In the genomic region with DNA sequence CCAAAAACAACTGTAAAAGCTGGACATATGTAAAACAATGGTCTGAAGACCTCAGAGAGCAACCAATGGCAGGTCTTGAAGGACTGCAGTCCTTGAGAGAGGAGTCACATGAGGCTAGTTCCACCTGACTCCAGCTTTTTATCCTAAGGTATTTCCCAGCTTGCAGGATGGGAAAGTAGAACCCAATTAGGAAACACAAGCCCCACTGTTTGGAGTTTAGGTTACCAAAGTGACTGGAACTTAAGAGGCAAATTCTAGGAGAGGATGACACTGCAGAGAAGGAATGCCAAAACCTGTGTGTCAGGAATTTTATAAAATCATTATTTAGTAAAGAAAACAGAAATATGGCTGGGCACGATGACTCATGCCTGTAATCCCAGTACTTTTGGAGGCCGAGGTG, we compare ENCODE assay signal across 22 cellular contexts. TPM values are rescaled to one million over a fixed set of nuclear protein-coding genes. Genes with fewer than 3 reads are reported as not detected.
DNase-seq lines count a peak whose midpoint lies in the region; ATAC-seq, FAIRE-seq and TF ChIP-seq lines count a peak whose summit lies in the region.
"Had no signal": no experiment of that assay in that cellular context is flagged by ENCODE, and none has a peak within 500 bp of the region (broad histone marks: within the 10 kb centered on the region; RNA-seq: fewer than 3 reads in every experiment).

No MANE protein-coding gene starts in this region.

- H3K56ac ChIP-seq in H1 (replicated peaks; ENCODE audit: insufficient read length, low read depth, low read length): no peak overlapping the region

- H4K8ac ChIP-seq in H1 (ENCODE audit: extremely low read depth, insufficient read depth, low read length): no peak overlapping the region

- H4K20me1 ChIP-seq in PC-3 (ENCODE audit: low read length): no peaks in the 10 kb centered on the region
- no peaks in the 10 kb centered on the region for H4K20me1 ChIP-seq in H1 (replicated peaks in 1 of 2; ENCODE audit: control insufficient read depth in 1 of 2, insufficient read depth in 2 of 2, low read length in 2 of 2)
- H4K20me1 ChIP-seq: BLaER1 treated with 17β-estradiol and CSF1 and Interleukin-3, amounts not matched to agents 10 nM and 100 nM had no signal

- no peaks in the 10 kb centered on the region for H3K79me2 ChIP-seq in PC-3 (ENCODE audit: low read length)
- no peaks in the 10 kb centered on the region for H3K79me2 ChIP-seq in H1 (ENCODE audit: control insufficient read depth in 1 of 2, insufficient read depth in 2 of 2, low read length in 2 of 2)

- H3K9ac ChIP-seq in PC-3 (ENCODE audit: low read length) (no peak overlapping the region), H1 (replicated peaks in 1 of 4; ENCODE audit: extremely low read depth in 1 of 4, low read depth in 3 of 4, low read length in 3 of 4) (no peak overlapping the region)
- H3K9ac ChIP-seq: BLaER1 treated with 17β-estradiol and CSF1 and Interleukin-3, amounts not matched to agents 10 nM and 100 nM had no signal

- TF ChIP-seq EP300 in H1 (IDR thresholded peaks at IDR 0.05; ENCODE audit: borderline replicate concordance in 1 of 2, low read depth in 2 of 2, low read length in 2 of 2): no peak

- POLR2A ChIA-PET in PC-3 (lab: Charles Lee; ENCODE audit: unreplicated experiment) (no interaction called here), H1 (lab: Charles Lee; ENCODE audit: partially characterized antibody) (no interaction called here)

- TF ChIP-seq POLR2A in H1 (IDR thresholded peaks at IDR 0.05; ENCODE audit: control extremely low read depth in 1 of 2, low read depth in 2 of 2, low read length in 2 of 2): no peak

- H4K91ac ChIP-seq in H1 (replicated peaks; ENCODE audit: insufficient read length, low read length): no peak overlapping the region

- H3K27ac ChIP-seq in PC-3 (ENCODE audit: low read length) (no peak overlapping the region), H1 (ENCODE audit: low read depth, low read length) (no peak overlapping the region)
- H3K27ac ChIP-seq: BLaER1 treated with 17β-estradiol and CSF1 and Interleukin-3, amounts not matched to agents 10 nM and 100 nM; heart left ventricle; psoas muscle; tibial artery had no signal

- no peak overlapping the region for H3K23ac ChIP-seq in H1 (ENCODE audit: insufficient read length)

- DNase-seq in H4 (ENCODE audit: low spot score) (peak; percentile 29), PC-3 (peak; percentile 68), H1 (ENCODE audit: low read depth in 1 of 2, low spot score in 2 of 2) (no peak), renal cortical epithelial cell (ENCODE audit: low read depth) (peak; percentile 36), NCI-H524 (lab: John Stamatoyannopoulos, UW) (no peak)
- DNase-seq: activated CD4-positive, alpha-beta T cell treated with anti-CD3 and anti-CD28 coated beads, Interleukin-2, amount 50 U/mL, for 4 hours; activated naive CD4-positive, alpha-beta T cell treated with anti-CD3 and anti-CD28 coated beads, Interleukin-2, amount 50 U/mL, for 16 hours; heart left ventricle; KG1; kidney; NCI-H1436; NCI-H2171; psoas muscle; RPMI8226; tibial artery had no signal

- no peak for ATAC-seq in PC-3
- ATAC-seq in HG03469 (IDR thresholded peaks at IDR 0.05; ENCODE audit: unreplicated experiment): no peak
- ATAC-seq in GM18519 (IDR thresholded peaks at IDR 0.05; ENCODE audit: low FRiP score, unreplicated experiment): no peak
- ATAC-seq: esophagus mucosa; heart left ventricle; psoas muscle; stimulated activated effector memory CD8-positive, alpha-beta T cell treated with anti-CD3 and anti-CD28 coated beads, Interleukin-12 subunit alpha, Interleukin-12 subunit beta, amount 100 ng/mL, for 72 hours had no signal

- H3K4me2 ChIP-seq in PC-3 (ENCODE audit: low read length) (no peak overlapping the region), H1 (ENCODE audit: insufficient read depth in 1 of 2, low read depth in 2 of 2, low read length in 2 of 2) (no peak overlapping the region)
- H3K4me2 ChIP-seq: BLaER1 treated with 17β-estradiol and CSF1 and Interleukin-3, amounts not matched to agents 10 nM and 100 nM had no signal

- H3K9me2 ChIP-seq in PC-3 (replicated peaks; ENCODE audit: low read length): no peaks in the 10 kb centered on the region

- no peak overlapping the region for H2BK15ac ChIP-seq in H1 (ENCODE audit: low read length)

- H2BK5ac ChIP-seq in H1 (ENCODE audit: low read depth, low read length): no peak overlapping the region

- no peak overlapping the region for H2BK12ac ChIP-seq in H1 (ENCODE audit: low read depth, low read length)

- no peaks in the 10 kb centered on the region for H3K23me2 ChIP-seq in H1 (ENCODE audit: low read depth, low read length)

- H2AFZ ChIP-seq in PC-3 (ENCODE audit: low read length) (no peak overlapping the region), H1 (ENCODE audit: low read length) (no peak overlapping the region; the same call in 1 of the 2 replicates)

- 91% methylated on average over 2 of the region's 2 CpGs; no CpG with 5 or more reads in 1 of the 2 experiments for WGBS in H1 (ENCODE audit: extremely low coverage in 1 of 2, insufficient coverage in 1 of 2, insufficient read length in 1 of 2, insufficient replicate concordance in 2 of 2, low coverage in 1 of 2, low lambda C conversion rate in 2 of 2, missing lambda C conversion rate in 1 of 2), 2 experiments

- H3K4me1 ChIP-seq in PC-3 (ENCODE audit: insufficient read depth, low read length) (0 out of 2 replicates have a peak, but pooled peaks cover 6% of the 10 kb centered on the region), H1 (replicated peaks in 1 of 4; ENCODE audit: control insufficient read depth in 3 of 4, insufficient read depth in 4 of 4, low read length in 3 of 4) (no peaks in the 10 kb centered on the region)
- H3K4me1 ChIP-seq: heart left ventricle, psoas muscle, tibial artery had no signal

- H3K18ac ChIP-seq in H1 (ENCODE audit: extremely low read depth, low read length): no peak overlapping the region

- no peaks in the 10 kb centered on the region for H3K79me1 ChIP-seq in H1 (ENCODE audit: low read depth, low read length)

- no peak overlapping the region for H3K4me3 ChIP-seq in PC-3 (ENCODE audit: low read length)
- H3K4me3 ChIP-seq in H1 (ENCODE audit: extremely low read depth in 1 of 4, insufficient read depth in 2 of 4, low read depth in 3 of 4, low read length in 4 of 4): no peak overlapping the region
- H3K4me3 ChIP-seq: BLaER1 treated with 17β-estradiol and CSF1 and Interleukin-3, amounts not matched to agents 10 nM and 100 nM; heart left ventricle; psoas muscle; tibial artery had no signal

- H3K27me3 ChIP-seq in PC-3 (ENCODE audit: low read length) (peaks cover 10% of the 10 kb centered on the region; the same call in 1 of the 2 replicates), H1 (replicated peaks in 1 of 4; ENCODE audit: control insufficient read depth in 3 of 4, extremely low read depth in 1 of 4, insufficient read depth in 3 of 4, low read length in 3 of 4) (no peaks in the 10 kb centered on the region)
- H3K27me3 ChIP-seq: BLaER1 treated with 17β-estradiol and CSF1 and Interleukin-3, amounts not matched to agents 10 nM and 100 nM had no signal

- no peak overlapping the region for H2BK20ac ChIP-seq in H1 (ENCODE audit: low read length)

- no peak for FAIRE-seq in H1 (lab: Jason Lieb, UNC)
- FAIRE-seq: kidney had no signal

- TF ChIP-seq RAD21 in H1 (IDR thresholded peaks at IDR 0.05 in 1 of 2, conservative IDR thresholded peaks at IDR 0.05 in 1 of 2; ENCODE audit: low read depth in 2 of 2, low read length in 2 of 2): no peak

- H3K9me3 ChIP-seq in PC-3 (ENCODE audit: low read length): no peaks in the 10 kb centered on the region
- no peaks in the 10 kb centered on the region for H3K9me3 ChIP-seq in H1 (ENCODE audit: insufficient read depth in 2 of 2, low read depth in 1 of 2, low read length in 1 of 2)
- H3K9me3 ChIP-seq: heart left ventricle, psoas muscle, tibial artery had no signal

- TF ChIP-seq CTCF in PC-3 (conservative IDR thresholded peaks at IDR 0.05; ENCODE audit: low read depth, low read length) (no peak), H1 (IDR thresholded peaks at IDR 0.05; ENCODE audit: control extremely low read depth in 1 of 3, insufficient read depth in 1 of 3, low read depth in 1 of 3, low read length in 3 of 3) (no peak)

- no peak overlapping the region for H3K14ac ChIP-seq in H1 (ENCODE audit: insufficient read length)

- CTCF ChIA-PET in PC-3 (lab: Charles Lee): interaction anchor here (0.6 kb wide), 1 partner anchor 43 kb away, joined by 3 read pairs; no protein-coding TSS in a partner anchor
- CTCF ChIA-PET in H1 (lab: Charles Lee; ENCODE audit: partially characterized antibody): interaction anchor here (0.7 kb wide), 1 partner anchor 80 kb away, joined by 4 read pairs; no protein-coding TSS in a partner anchor

- no peak overlapping the region for H2AK5ac ChIP-seq in H1 (ENCODE audit: low read depth, low read length)

- no peak overlapping the region for H2BK120ac ChIP-seq in H1 (replicated peaks; ENCODE audit: low read depth, low read length)

- no peaks in the 10 kb centered on the region for H3F3A ChIP-seq in PC-3 (ENCODE audit: low read length, unreplicated experiment)

- H3K36me3 ChIP-seq in PC-3 (ENCODE audit: low read depth, low read length) (no peaks in the 10 kb centered on the region), H1 (ENCODE audit: control insufficient read depth in 2 of 4, insufficient read depth in 4 of 4, low read length in 3 of 4) (no peaks in the 10 kb centered on the region)
- H3K36me3 ChIP-seq: BLaER1 treated with 17β-estradiol and CSF1 and Interleukin-3, amounts not matched to agents 10 nM and 100 nM; heart left ventricle; tibial artery had no signal

- BruUV-seq in PC-3 (replicated peaks; lab: Mats Ljungman, UMichigan): no TSS peak

- no peak overlapping the region for H3K4ac ChIP-seq in H1 (replicated peaks; ENCODE audit: insufficient read length, low read depth, low read length)

- intact Hi-C loops in PC-3 (cut with micrococcal nuclease): no loop called here

- no peak overlapping the region for H4K5ac ChIP-seq in H1 (ENCODE audit: insufficient read length, low read depth, low read length)

RNA-seq across cellular contexts. Expression of gene OR2AT4, which starts 18.4 kb away (rescaled TPM):
- not detected in 2 replicates for total RNA-seq in H4 (2014; rRNA removed; shearing (Covaris generic))
- total RNA-seq in PC-3 (2014; rRNA removed) (not detected in 2 replicates), renal cortical epithelial cell (under 0.01 TPM in 1 of 2 replicates, not detected in the other)
- total RNA-seq in H1 (2021; fragmentation: NEBNext Ultra II Directional; extraction: Animal tissue kit (Norgen Biotek cat#: 25700)): not detected in 2 replicates
- 0.09 TPM in 1 of 2 replicates, not detected in the other for polyA plus RNA-seq in H1 (2011; rRNA removed)
- polyA plus RNA-seq in H1 (2011; cell fraction: cytosol; rRNA removed): 0.01 TPM
- polyA plus RNA-seq in H1 (2011; cell fraction: nucleus; rRNA removed): 0.14 TPM
- polyA plus RNA-seq in H1 (2012, experiment 1 of 2): not detected in 4 replicates
- not detected for polyA plus RNA-seq in H1 (2012, experiment 2 of 2)
- not detected for polyA plus RNA-seq in H1 (2013, experiment 1 of 2)
- polyA plus RNA-seq in H1 (2013, experiment 2 of 2): not detected
- polyA minus RNA-seq in H1 (2011; rRNA and poly(A)+ RNA removed): not detected in 2 replicates
- not detected for polyA minus RNA-seq in H1 (2011; cell fraction: cytosol; rRNA and poly(A)+ RNA removed)
- not detected for polyA minus RNA-seq in H1 (2011; cell fraction: nucleus; rRNA and poly(A)+ RNA removed)
- total RNA-seq: esophagus mucosa, heart left ventricle, kidney, mesothelial cell of epicardium, psoas muscle had no signal
- polyA plus RNA-seq: heart left ventricle, neural cell, psoas muscle had no signal

Comparison
In these comparisons a context has a peak if more than half of its experiments do, and no peak if none do; other contexts are left out.
1. DNase-seq: peak in H4 (single experiment), PC-3 (single experiment) and renal cortical epithelial cell (single experiment); none in H1 (0 of 2) and NCI-H524 (0 of 2).